ENCODE assay signal across 19 cellular contexts in genomic region chr4:19358015-19358414, GRCh38.
DNase-seq lines count a peak whose midpoint lies in the region; ATAC-seq, FAIRE-seq and TF ChIP-seq lines count a peak whose summit lies in the region.
"Had no signal": no experiment of that assay in that cellular context is flagged by ENCODE, and none has a peak within 500 bp of the region (broad histone marks: within the 10 kb centered on the region; RNA-seq: fewer than 3 reads in every experiment).

No MANE protein-coding gene starts in this region.

- no peak overlapping the region for H3K4me3 ChIP-seq in RWPE2 (ENCODE audit: severe bottlenecking)
- H3K4me3 ChIP-seq in keratinocyte (ENCODE audit: control insufficient read depth in 2 of 3, extremely low read depth in 1 of 3, insufficient read depth in 2 of 3, low read depth in 1 of 3, low read length in 3 of 3): no peak overlapping the region
- H3K4me3 ChIP-seq: SK-N-MC had no signal

- H3K36me3 ChIP-seq in RWPE2 (ENCODE audit: low read depth): no peaks in the 10 kb centered on the region
- H3K36me3 ChIP-seq in keratinocyte (ENCODE audit: control insufficient read depth in 2 of 2, extremely low read depth in 1 of 2, insufficient read depth in 2 of 2, low read length in 2 of 2): no peaks in the 10 kb centered on the region

- H2AFZ ChIP-seq in keratinocyte (ENCODE audit: control insufficient read depth, low read length): no peak overlapping the region

- peak overlapping the region; percentile 89 for H3K27ac ChIP-seq in RWPE2 (ENCODE audit: poor library complexity, severe bottlenecking)
- H3K27ac ChIP-seq in epithelial cell of prostate: peak overlapping the region; percentile 71
- peak overlapping the region; percentile 62 for H3K27ac ChIP-seq in keratinocyte (ENCODE audit: control insufficient read depth, insufficient read depth, low read length)
- H3K27ac ChIP-seq: SK-N-MC had no signal

- H3K4me1 ChIP-seq in RWPE2 (ENCODE audit: insufficient read depth, poor library complexity, severe bottlenecking): peaks cover 15% of the 10 kb centered on the region
- peaks cover 8% of the 10 kb centered on the region for H3K4me1 ChIP-seq in keratinocyte (ENCODE audit: control insufficient read depth, extremely low read depth, insufficient read depth, low read length)

- DNase-seq in HCEC 1CT: peak; percentile 83
- no peak for DNase-seq in RWPE2 (ENCODE audit: low spot score)
- peak; percentile 83 for DNase-seq in epithelial cell of prostate (ENCODE audit: low read depth, low spot score)
- DNase-seq in keratinocyte (ENCODE audit: low read depth, low spot score): peak; percentile 75
- no peak for DNase-seq in NCI-H446 (lab: John Stamatoyannopoulos, UW)
- no peak for DNase-seq in DMS79 (lab: John Stamatoyannopoulos, UW)
- no peak for DNase-seq in effector CD8-positive, alpha-beta T cell (lab: John Stamatoyannopoulos, UW)
- DNase-seq: CD8-positive, alpha-beta T cell; DND-41; MV-4-11; NCI-H1417 treated with DMSO at 0.1 percent for 48 hours; NCI-H2029; NCI-H524 treated with DMSO at 0.1 percent for 48 hours; NK-92 treated with Interleukin-12 subunit alpha and Interleukin-12 subunit beta, amount 100 ng/mL, for 24 hours had no signal

- dilution Hi-C loops in keratinocyte (cut with MboI; ENCODE audit: extremely low pct_ligation_motif_present, low sequenced_read_pairs): no loop called here

- TF ChIP-seq CTCF in RWPE2 (IDR thresholded peaks at IDR 0.05; ENCODE audit: poor library complexity, severe bottlenecking) (no peak), keratinocyte (optimal IDR thresholded peaks at IDR 0.05 in 1 of 3, IDR thresholded peaks at IDR 0.05 in 1 of 3, conservative IDR thresholded peaks at IDR 0.05 in 1 of 3; ENCODE audit: extremely low read depth in 1 of 3, insufficient read depth in 2 of 3, low read length in 3 of 3) (no peak)

- ATAC-seq in RWPE2 (ENCODE audit: low read depth) (peak; percentile 90), HG03159 (IDR thresholded peaks at IDR 0.05; ENCODE audit: unreplicated experiment) (no peak)
- ATAC-seq: CD8-positive, alpha-beta T cell; Right ventricle myocardium inferior had no signal

- H3K9me3 ChIP-seq in RWPE2 (ENCODE audit: severe bottlenecking): peaks cover 5% of the 10 kb centered on the region
- H3K9me3 ChIP-seq in keratinocyte (ENCODE audit: control insufficient read depth, low read depth, low read length): peaks cover 1% of the 10 kb centered on the region

- H4K20me1 ChIP-seq in keratinocyte (ENCODE audit: control insufficient read depth, extremely low read depth, insufficient read depth, low read length): no peaks in the 10 kb centered on the region

- no peak overlapping the region for H3K9ac ChIP-seq in keratinocyte (ENCODE audit: control insufficient read depth, extremely low read depth, insufficient read depth, low read length)

- H3K4me2 ChIP-seq in keratinocyte (ENCODE audit: control insufficient read depth, extremely low read depth, insufficient read depth, low read depth, low read length): no peak overlapping the region

- H3K27me3 ChIP-seq in RWPE2 (ENCODE audit: insufficient read depth, poor library complexity, severe bottlenecking): no peaks in the 10 kb centered on the region
- H3K27me3 ChIP-seq in keratinocyte (ENCODE audit: control insufficient read depth, extremely low read depth, insufficient read depth, low read length): no peaks in the 10 kb centered on the region

- FAIRE-seq in keratinocyte (lab: Jason Lieb, UNC): no peak
- FAIRE-seq: D721Med, H54 had no signal

- no peaks in the 10 kb centered on the region for H3K79me2 ChIP-seq in keratinocyte (ENCODE audit: control insufficient read depth, insufficient read depth, low read length)

- no peaks in the 10 kb centered on the region for H3K9me1 ChIP-seq in keratinocyte (ENCODE audit: control insufficient read depth, extremely low read depth, insufficient read depth, low read length)

Comparison
In these comparisons a context has a peak if more than half of its experiments do, and no peak if none do; other contexts are left out.
1. DNase-seq: peak in HCEC 1CT (single experiment), epithelial cell of prostate (single experiment) and keratinocyte (single experiment); none in RWPE2 (single experiment), NCI-H446 (0 of 2), DMS79 (single experiment) and effector CD8-positive, alpha-beta T cell (single experiment).
2. Peak in every context shown above with its lines, with median percentiles within 50 percentile points of each other: H3K27ac ChIP-seq.